Comparison of ENCODE assay signal across 15 cellular contexts in genomic region chr4:6955261-6955911, GRCh38. TPM values are rescaled to one million over a fixed set of nuclear protein-coding genes. Genes with fewer than 3 reads are reported as not detected.
DNase-seq lines count a peak whose midpoint lies in the region; ATAC-seq, FAIRE-seq and TF ChIP-seq lines count a peak whose summit lies in the region.
"Had no signal": no experiment of that assay in that cellular context is flagged by ENCODE, and none has a peak within 500 bp of the region (broad histone marks: within the 10 kb centered on the region; RNA-seq: fewer than 3 reads in every experiment).

No MANE protein-coding gene starts in this region.

- intact Hi-C loops in kidney (cut with DNase I) = no loop called here
- intact Hi-C loops in spleen (cut with DNase I; ENCODE audit: low total_unique reads) = no loop called here

- peaks cover 19 to 20% of the 10 kb centered on the region in 2 donors for H3K4me1 ChIP-seq in kidney (ENCODE audit: control insufficient read depth in 1 of 2, insufficient read depth in 1 of 2, low read depth in 1 of 2, low read length in 2 of 2)
- H3K4me1 ChIP-seq in spleen = peaks cover 0 to 74% (median 20%) of the 10 kb centered on the region in 6 donors

- H3K9me3 ChIP-seq in kidney (ENCODE audit: control insufficient read depth in 1 of 2, low read length in 2 of 2) = no peaks in the 10 kb centered on the region
- H3K9me3 ChIP-seq in spleen = no peaks in the 10 kb centered on the region

- H3K36me3 ChIP-seq in kidney (ENCODE audit: control insufficient read depth in 1 of 2, insufficient read depth in 2 of 2, low read length in 2 of 2) = no peaks in the 10 kb centered on the region
- peaks cover 0 to 9% (median 1%) of the 10 kb centered on the region in 6 donors for H3K36me3 ChIP-seq in spleen

- peak overlapping the region; percentile 10 to 58 for H3K9ac ChIP-seq in kidney (ENCODE audit: low read length in 2 of 2)

- peak; percentile 39 for DNase-seq in DMS53 (lab: John Stamatoyannopoulos, UW)
- no peak for DNase-seq in DMS53 treated with DMSO at 0.1 percent for 48 hours (lab: John Stamatoyannopoulos, UW; ENCODE audit: unreplicated experiment)
- DNase-seq in kidney = peak; percentile 51
- peak; percentile 43 for DNase-seq in spleen
- no peak for DNase-seq in SW 1271 (lab: John Stamatoyannopoulos, UW)
- DNase-seq: activated naive CD4-positive, alpha-beta T cell treated with anti-CD3 and anti-CD28 coated beads, Interleukin-2, amount 50 U/mL, for 16 hours; KBM-7; naive thymus-derived CD4-positive, alpha-beta T cell; NCI-H345; stimulated activated CD4-positive, alpha-beta T cell treated with anti-CD3 and anti-CD28 coated beads, Interleukin-2, amount 100 ng/mL, for 24 hours had no signal

- ATAC-seq in GM21526 (IDR thresholded peaks at IDR 0.05; ENCODE audit: low FRiP score, unreplicated experiment) (no peak), GM18502 (IDR thresholded peaks at IDR 0.05; ENCODE audit: poor library complexity, unreplicated experiment) (no peak)
- ATAC-seq: naive thymus-derived CD4-positive, alpha-beta T cell; SK-N-SH treated with all-trans-retinoic acid at 6 μM for 48 hours had no signal

- TF ChIP-seq CTCF in VCaP (conservative IDR thresholded peaks at IDR 0.05) (no peak), kidney (IDR thresholded peaks at IDR 0.05; ENCODE audit: borderline replicate concordance, extremely low read depth, insufficient read depth) (no peak), spleen (IDR thresholded peaks at IDR 0.05 in 8 of 11, conservative IDR thresholded peaks at IDR 0.05 in 3 of 11) (no peak)

- H3K27ac ChIP-seq in VCaP (peak overlapping the region; percentile 87), kidney (ENCODE audit: low read depth in 2 of 2, low read length in 2 of 2) (peak overlapping the region; percentile 84), spleen (no peak overlapping the region)

- H3K4me3 ChIP-seq in kidney (ENCODE audit: low read length in 2 of 2) (peak overlapping the region in 1 of 2 donors; percentile 17), spleen (no peak overlapping the region)

- no peak for TF ChIP-seq POLR2A in spleen (IDR thresholded peaks at IDR 0.05)

- 90 to 95% (median 92%) methylated on average over 17 of the region's 17 CpGs for WGBS in spleen, 5 donors

- no peaks in the 10 kb centered on the region for H3K27me3 ChIP-seq in spleen (replicated peaks in 1 of 7)

- FAIRE-seq in kidney (lab: Jason Lieb, UNC) = no peak
- FAIRE-seq: islet of Langerhans had no signal

RNA-seq across cellular contexts. Expression of gene TBC1D14, which starts 45.8 kb away (rescaled TPM):
- total RNA-seq in kidney = 77.7 TPM
- 44.9 TPM for polyA plus RNA-seq in kidney (ENCODE audit: insufficient read depth, low read depth, low replicate concordance)
- 100 to 1,000 TPM in 1 of 7 donors, 10 to 100 TPM in 6; 45.7 to 114 (median 79.2) TPM for total RNA-seq in spleen
- polyA plus RNA-seq in spleen = 10 to 100 TPM; 13.7 to 24.0 (median 18.2) TPM

Comparison
In these comparisons a context has a peak if more than half of its experiments do, and no peak if none do; other contexts are left out.
1. DNase-seq: peak in DMS53 (single experiment), kidney (single experiment) and spleen (single experiment); none in DMS53 treated with DMSO at 0.1 percent for 48 hours (single experiment) and SW 1271 (0 of 2).
2. H3K27ac ChIP-seq: peak in VCaP (single experiment) and kidney (2 of 2); none in spleen (0 of 8).